ENCODE assay signal across 1 cellular context in the genomic region with DNA sequence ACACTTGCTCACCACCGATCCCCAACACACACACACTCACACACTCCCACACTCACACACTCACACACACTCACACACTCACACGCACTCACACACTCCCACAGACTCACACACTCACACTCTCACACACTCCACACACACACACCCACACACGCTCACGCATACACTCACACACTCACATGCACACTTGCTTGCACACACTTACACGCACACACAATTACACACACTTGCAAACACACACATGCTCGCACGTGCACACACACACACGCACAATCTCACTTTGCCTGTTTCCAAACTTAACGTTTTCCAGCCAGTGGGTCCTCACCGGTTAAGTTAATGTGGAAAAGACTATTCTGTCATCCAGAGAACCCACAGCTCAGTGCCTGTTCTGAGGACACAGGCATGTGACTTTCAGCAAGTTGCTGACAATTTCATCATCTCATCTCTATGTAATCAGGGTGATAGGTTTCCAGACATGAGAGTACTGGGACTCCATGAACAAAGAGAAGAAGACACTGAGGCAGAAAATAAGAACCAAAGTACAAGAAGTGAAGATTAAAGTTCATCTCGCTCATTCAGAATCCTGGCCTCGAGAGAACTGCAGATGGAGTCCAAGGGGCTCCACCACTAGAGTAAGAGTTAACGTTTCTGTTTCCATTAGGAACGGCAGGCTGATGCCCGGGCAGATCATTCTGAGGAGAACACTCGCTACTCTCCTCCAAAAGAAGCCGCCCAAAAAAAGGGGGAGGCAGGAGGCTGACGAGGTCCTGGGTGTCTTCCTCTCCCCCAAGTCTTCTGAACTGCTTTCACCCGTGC.
A peak's percentile ranks its signal among the peaks of the same experiment; 100 is the strongest.
TF ChIP-seq lines count a peak whose summit lies in the region.

No MANE protein-coding gene starts in this region.

TF ChIP-seq in HEK293, 187 proteins besides CTCF, POLR2A, EP300 and RAD21 (continued from another document):
- TF ChIP-seq, protein P1, sequence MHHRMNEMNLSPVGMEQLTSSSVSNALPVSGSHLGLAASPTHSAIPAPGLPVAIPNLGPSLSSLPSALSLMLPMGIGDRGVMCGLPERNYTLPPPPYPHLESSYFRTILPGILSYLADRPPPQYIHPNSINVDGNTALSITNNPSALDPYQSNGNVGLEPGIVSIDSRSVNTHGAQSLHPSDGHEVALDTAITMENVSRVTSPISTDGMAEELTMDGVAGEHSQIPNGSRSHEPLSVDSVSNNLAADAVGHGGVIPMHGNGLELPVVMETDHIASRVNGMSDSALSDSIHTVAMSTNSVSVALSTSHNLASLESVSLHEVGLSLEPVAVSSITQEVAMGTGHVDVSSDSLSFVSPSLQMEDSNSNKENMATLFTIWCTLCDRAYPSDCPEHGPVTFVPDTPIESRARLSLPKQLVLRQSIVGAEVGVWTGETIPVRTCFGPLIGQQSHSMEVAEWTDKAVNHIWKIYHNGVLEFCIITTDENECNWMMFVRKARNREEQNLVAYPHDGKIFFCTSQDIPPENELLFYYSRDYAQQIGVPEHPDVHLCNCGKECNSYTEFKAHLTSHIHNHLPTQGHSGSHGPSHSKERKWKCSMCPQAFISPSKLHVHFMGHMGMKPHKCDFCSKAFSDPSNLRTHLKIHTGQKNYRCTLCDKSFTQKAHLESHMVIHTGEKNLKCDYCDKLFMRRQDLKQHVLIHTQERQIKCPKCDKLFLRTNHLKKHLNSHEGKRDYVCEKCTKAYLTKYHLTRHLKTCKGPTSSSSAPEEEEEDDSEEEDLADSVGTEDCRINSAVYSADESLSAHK (tag by site-specific recombination; IDR thresholded peaks at IDR 0.05), result no peak
- TF ChIP-seq ZFHX2 (tag by site-specific recombination; conservative IDR thresholded peaks at IDR 0.05), result peak; percentile 89
- TF ChIP-seq KLF9 (tag by site-specific recombination; IDR thresholded peaks at IDR 0.05; ENCODE audit: low read depth), result no peak
- peak; percentile 43; the same call in 1 of the 2 replicates for TF ChIP-seq ZBTB20 (tag by site-specific recombination; IDR thresholded peaks at IDR 0.05)
- no peak for TF ChIP-seq ZNF501 (tag by site-specific recombination; IDR thresholded peaks at IDR 0.05)
- peak; percentile 90 for TF ChIP-seq ZSCAN4 (tag by site-specific recombination; IDR thresholded peaks at IDR 0.05)
- no peak for TF ChIP-seq ZEB2 (tag by site-specific recombination; IDR thresholded peaks at IDR 0.05)
- 0 out of 2 replicates have a peak, but pooled peaks have one; percentile 18 for TF ChIP-seq ZNF335 (tag by site-specific recombination; conservative IDR thresholded peaks at IDR 0.05)
- TF ChIP-seq ZNF350 (tag by site-specific recombination; IDR thresholded peaks at IDR 0.05), result no peak
- TF ChIP-seq ZFP37 (tag by site-specific recombination; IDR thresholded peaks at IDR 0.05), result no peak
- TF ChIP-seq ZNF416 (tag by site-specific recombination; IDR thresholded peaks at IDR 0.05), result no peak
